29 cellular contexts compared by ENCODE assay signal in the genomic region with DNA sequence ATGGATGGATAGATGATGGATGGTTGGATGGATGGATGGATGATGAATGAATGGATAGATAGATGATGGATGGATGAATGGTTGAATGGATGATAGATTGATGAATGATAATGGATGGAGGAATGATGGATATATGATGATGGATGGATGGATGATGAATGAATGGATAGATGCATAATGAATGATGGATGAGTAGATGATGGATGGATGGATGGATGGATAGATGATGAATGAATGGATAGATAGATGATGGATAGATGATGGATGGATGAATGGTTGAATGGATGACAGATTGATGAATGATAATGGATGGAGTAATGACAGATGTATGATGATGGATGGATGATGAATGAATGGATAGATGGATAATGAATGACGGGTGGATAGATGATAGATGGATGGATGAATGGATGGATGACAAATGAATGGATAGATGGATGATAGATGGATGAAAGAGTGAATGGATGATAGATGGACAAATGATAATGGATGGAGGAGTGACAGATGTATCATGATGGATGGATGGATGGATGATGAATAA.
"Had no signal": no experiment of that assay in that cellular context is flagged by ENCODE, and none has a peak within 500 bp of the region (broad histone marks: within the 10 kb centered on the region; RNA-seq: fewer than 3 reads in every experiment).

No MANE protein-coding gene starts in this region.

- H3K36me3 ChIP-seq: neutrophil, ovary, stomach, thoracic aorta, thyroid gland, tibial nerve, upper lobe of left lung, uterus had no signal

- H3K4me3 ChIP-seq: ovary, psoas muscle, stomach, thoracic aorta, thyroid gland, tibial nerve, upper lobe of left lung, uterus had no signal

- H3K4me1 Mint-ChIP-seq: naive B cell; naive thymus-derived CD8-positive, alpha-beta T cell; stimulated activated effector memory CD8-positive, alpha-beta T cell treated with anti-CD3 and anti-CD28 coated beads, Interleukin-12 subunit alpha, Interleukin-12 subunit beta, amount 100 ng/mL, for 72 hours; stimulated activated naive B cell treated with anti-CD40 and anti-IgM and Interleukin-4, amounts not matched to agents 10 μg/mL and 1 μg/mL and 100 μg/mL, for 72 hours had no signal

- H3K9ac ChIP-seq: parathyroid adenoma had no signal

- H3K9me3 Mint-ChIP-seq: naive B cell; naive thymus-derived CD8-positive, alpha-beta T cell; natural killer cell treated with Interleukin-12 subunit alpha and Interleukin-12 subunit beta and Interleukin-15 and Interleukin-18, amount 100 ng/mL, for 72 hours; nephron progenitor cell; neural crest cell; stimulated activated effector memory CD8-positive, alpha-beta T cell treated with anti-CD3 and anti-CD28 coated beads, Interleukin-12 subunit alpha, Interleukin-12 subunit beta, amount 100 ng/mL, for 72 hours; stimulated activated naive B cell treated with anti-CD40 and anti-IgM and Interleukin-4, amounts not matched to agents 10 μg/mL and 1 μg/mL and 100 μg/mL, for 72 hours; stimulated activated naive CD8-positive, alpha-beta T cell treated with anti-CD3 and anti-CD28 coated beads, Interleukin-15, Interleukin-2, amounts not matched to agents 100 ng/mL and 50 ng/mL, for 24 hours had no signal

- H2AFZ ChIP-seq: parathyroid adenoma had no signal

- FAIRE-seq: small intestine had no signal

- H3K79me2 ChIP-seq: parathyroid adenoma had no signal

- DNase-seq: naive B cell; naive thymus-derived CD8-positive, alpha-beta T cell; nephron progenitor cell; nucleus accumbens; right cardiac atrium; small intestine; stimulated activated CD4-positive, alpha-beta T cell treated with anti-CD3 and anti-CD28 coated beads, Interleukin-15, amount 100 ng/mL, for 24 hours; stimulated activated CD4-positive, alpha-beta T cell treated with anti-CD3 and anti-CD28 coated beads, Interleukin-2, amount 100 ng/mL, for 24 hours; stimulated activated CD4-positive, alpha-beta T cell treated with anti-CD3 and anti-CD28 coated beads, Interleukin-2, amount 100 ng/mL, for 48 hours; stimulated activated CD4-positive, alpha-beta T cell treated with anti-CD3 and anti-CD28 coated beads, Interleukin-4, amount 100 ng/mL, for 24 hours; stimulated activated naive B cell treated with anti-CD40 and anti-IgM and Interleukin-4, amounts not matched to agents 10 μg/mL and 1 μg/mL and 100 μg/mL, for 72 hours; stimulated activated naive CD4-positive, alpha-beta T cell treated with Interleukin-2 at 50 U/mL for 16 hours; stomach; thyroid gland; trophoblast cell; upper lobe of left lung; uterus had no signal

- H3K9me3 ChIP-seq: neutrophil, ovary, psoas muscle, stomach, thoracic aorta, thyroid gland, tibial nerve, upper lobe of left lung, uterus had no signal

- H3K4me3 Mint-ChIP-seq: naive B cell; naive thymus-derived CD8-positive, alpha-beta T cell; natural killer cell treated with Interleukin-12 subunit alpha and Interleukin-12 subunit beta and Interleukin-15 and Interleukin-18, amount 100 ng/mL, for 72 hours; nephron progenitor cell; neural crest cell; stimulated activated effector memory CD8-positive, alpha-beta T cell treated with anti-CD3 and anti-CD28 coated beads, Interleukin-12 subunit alpha, Interleukin-12 subunit beta, amount 100 ng/mL, for 72 hours; stimulated activated naive B cell treated with anti-CD40 and anti-IgM and Interleukin-4, amounts not matched to agents 10 μg/mL and 1 μg/mL and 100 μg/mL, for 72 hours; stimulated activated naive CD8-positive, alpha-beta T cell treated with anti-CD3 and anti-CD28 coated beads, Interleukin-15, Interleukin-2, amounts not matched to agents 100 ng/mL and 50 ng/mL, for 24 hours had no signal

- H3K27ac Mint-ChIP-seq: naive B cell; naive thymus-derived CD8-positive, alpha-beta T cell; natural killer cell treated with Interleukin-12 subunit alpha and Interleukin-12 subunit beta and Interleukin-15 and Interleukin-18, amount 100 ng/mL, for 72 hours; nephron progenitor cell; progenitor cell of endocrine pancreas; stimulated activated effector memory CD8-positive, alpha-beta T cell treated with anti-CD3 and anti-CD28 coated beads, Interleukin-12 subunit alpha, Interleukin-12 subunit beta, amount 100 ng/mL, for 72 hours; stimulated activated naive B cell treated with anti-CD40 and anti-IgM and Interleukin-4, amounts not matched to agents 10 μg/mL and 1 μg/mL and 100 μg/mL, for 72 hours; stimulated activated naive CD8-positive, alpha-beta T cell treated with anti-CD3 and anti-CD28 coated beads, Interleukin-15, Interleukin-2, amounts not matched to agents 100 ng/mL and 50 ng/mL, for 24 hours had no signal

- H3K27me3 ChIP-seq: neutrophil, ovary, thyroid gland, tibial nerve, upper lobe of left lung, uterus had no signal

- H3K27me3 Mint-ChIP-seq: stimulated activated naive CD8-positive, alpha-beta T cell treated with anti-CD3 and anti-CD28 coated beads, Interleukin-15, Interleukin-2, amounts not matched to agents 100 ng/mL and 50 ng/mL, for 24 hours had no signal

- ATAC-seq: naive thymus-derived CD8-positive, alpha-beta T cell; natural killer cell treated with Interleukin-12 subunit alpha and Interleukin-12 subunit beta and Interleukin-15 and Interleukin-18, amount 100 ng/mL, for 72 hours; psoas muscle; right cardiac atrium; sciatic nerve; stimulated activated effector memory CD8-positive, alpha-beta T cell treated with anti-CD3 and anti-CD28 coated beads, Interleukin-12 subunit alpha, Interleukin-12 subunit beta, amount 100 ng/mL, for 72 hours; stimulated activated naive B cell treated with anti-CD40 and anti-IgM and Interleukin-4, amounts not matched to agents 10 μg/mL and 1 μg/mL and 100 μg/mL, for 72 hours had no signal

- H3K27ac ChIP-seq: neutrophil, ovary, parathyroid adenoma, psoas muscle, stomach, thoracic aorta, thyroid gland, tibial nerve, upper lobe of left lung, uterus had no signal

- H3K4me1 ChIP-seq: parathyroid adenoma, psoas muscle, stomach, thyroid gland, tibial nerve, upper lobe of left lung, uterus had no signal

- H3K36me3 Mint-ChIP-seq: naive B cell; naive thymus-derived CD8-positive, alpha-beta T cell; natural killer cell treated with Interleukin-12 subunit alpha and Interleukin-12 subunit beta and Interleukin-15 and Interleukin-18, amount 100 ng/mL, for 72 hours; stimulated activated effector memory CD8-positive, alpha-beta T cell treated with anti-CD3 and anti-CD28 coated beads, Interleukin-12 subunit alpha, Interleukin-12 subunit beta, amount 100 ng/mL, for 72 hours; stimulated activated naive B cell treated with anti-CD40 and anti-IgM and Interleukin-4, amounts not matched to agents 10 μg/mL and 1 μg/mL and 100 μg/mL, for 72 hours had no signal
